Comparison of ENCODE assay signal across 8 cellular contexts in the genomic region with DNA sequence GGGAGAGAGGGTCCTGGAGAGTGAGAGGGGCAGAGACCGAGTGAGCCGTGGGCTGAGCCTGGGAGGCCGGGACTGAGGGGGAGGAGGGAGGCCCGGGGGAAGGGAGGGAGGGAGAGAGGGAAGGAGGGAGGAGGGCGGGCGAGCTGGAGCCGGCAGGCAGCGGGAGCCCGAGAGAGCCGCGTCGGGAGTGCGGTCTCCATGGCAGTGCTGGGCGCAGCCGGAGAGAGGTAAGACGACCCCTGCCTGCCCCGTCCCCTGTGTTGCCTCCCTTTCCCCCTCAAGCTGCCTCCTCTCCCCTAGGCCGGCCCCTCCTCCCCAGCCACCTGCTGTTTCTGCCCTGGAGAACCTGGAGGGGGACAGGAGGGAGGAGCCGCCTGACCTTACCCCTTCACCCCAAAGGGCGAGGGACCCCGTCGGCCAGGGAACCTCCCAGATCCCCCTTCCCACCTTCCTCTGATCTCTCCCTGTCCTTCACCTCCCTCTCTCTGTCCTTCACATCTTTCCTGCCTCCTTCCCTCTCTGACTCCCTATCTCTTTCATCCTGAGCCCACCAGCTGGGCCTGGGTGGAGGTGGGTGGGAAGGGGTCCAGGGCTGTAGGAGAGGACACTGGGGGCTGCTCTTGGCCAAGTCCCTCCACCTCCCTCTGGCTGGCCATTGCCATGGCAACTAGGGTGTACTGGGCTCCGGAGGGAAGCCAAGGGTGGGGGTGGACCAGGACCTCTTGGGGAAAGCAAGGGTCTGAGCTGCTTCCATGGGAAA. TPM values are rescaled to one million over a fixed set of nuclear protein-coding genes. Genes with fewer than 3 reads are reported as not detected.
DNase-seq lines count a peak whose midpoint lies in the region; ATAC-seq and TF ChIP-seq lines count a peak whose summit lies in the region.

A gene with protein sequence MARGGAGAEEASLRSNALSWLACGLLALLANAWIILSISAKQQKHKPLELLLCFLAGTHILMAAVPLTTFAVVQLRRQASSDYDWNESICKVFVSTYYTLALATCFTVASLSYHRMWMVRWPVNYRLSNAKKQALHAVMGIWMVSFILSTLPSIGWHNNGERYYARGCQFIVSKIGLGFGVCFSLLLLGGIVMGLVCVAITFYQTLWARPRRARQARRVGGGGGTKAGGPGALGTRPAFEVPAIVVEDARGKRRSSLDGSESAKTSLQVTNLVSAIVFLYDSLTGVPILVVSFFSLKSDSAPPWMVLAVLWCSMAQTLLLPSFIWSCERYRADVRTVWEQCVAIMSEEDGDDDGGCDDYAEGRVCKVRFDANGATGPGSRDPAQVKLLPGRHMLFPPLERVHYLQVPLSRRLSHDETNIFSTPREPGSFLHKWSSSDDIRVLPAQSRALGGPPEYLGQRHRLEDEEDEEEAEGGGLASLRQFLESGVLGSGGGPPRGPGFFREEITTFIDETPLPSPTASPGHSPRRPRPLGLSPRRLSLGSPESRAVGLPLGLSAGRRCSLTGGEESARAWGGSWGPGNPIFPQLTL (plus strand): TSS at position 148 of the 760 bp plus-strand sequence. CDS start 2,078 bp downstream, outside the sequence.

- H3K4me3 ChIP-seq in GM23338 (peak within 1 kb of the TSS; percentile 76), SJCRH30 (peak within 1 kb of the TSS; percentile 44), mononuclear cell (ENCODE audit: low read length) (peak within 1 kb of the TSS; percentile 26), upper lobe of right lung (peak within 1 kb of the TSS; percentile 51)

- H3K9me3 ChIP-seq in SJCRH30 (replicated peaks) (no peaks in the 10 kb centered on the region), mononuclear cell (ENCODE audit: low read depth, low read length) (no peaks in the 10 kb centered on the region), upper lobe of right lung (no peaks in the 10 kb centered on the region)

- H3K9me2 ChIP-seq in GM23338 (ENCODE audit: insufficient read depth), result no peaks in the 10 kb centered on the region

- peak; percentile 52 for ATAC-seq in GM23338
- ATAC-seq in upper lobe of right lung, result peak; percentile 56
- ATAC-seq in GM18511 (IDR thresholded peaks at IDR 0.05; ENCODE audit: unreplicated experiment), result no peak

- H3K79me2 ChIP-seq in GM23338 (replicated peaks; ENCODE audit: insufficient read depth), result no peaks in the 10 kb centered on the region

- peak within 1 kb of the TSS; percentile 77 for H3K27ac Mint-ChIP-seq in GM23338

- H3K27me3 ChIP-seq in GM23338 (ENCODE audit: insufficient read depth), result peaks cover 56% of the 10 kb centered on the region
- H3K27me3 ChIP-seq in SJCRH30, result peaks cover 14% of the 10 kb centered on the region
- H3K27me3 ChIP-seq in mononuclear cell (ENCODE audit: insufficient read depth, low read length), result peaks cover 15% of the 10 kb centered on the region
- H3K27me3 ChIP-seq in upper lobe of right lung, result no peaks in the 10 kb centered on the region

- H3K4me1 Mint-ChIP-seq in GM23338, result peaks cover 73% of the 10 kb centered on the region

- peak within 1 kb of the TSS; percentile 94 for H3K4me2 ChIP-seq in GM23338

- intact Hi-C loops in upper lobe of right lung (cut with DNase I), result loop anchor here (10.0 kb wide), 1 partner anchor 87 kb away; no protein-coding TSS in a partner anchor

- peaks cover 17% of the 10 kb centered on the region for H3F3A ChIP-seq in GM23338 (replicated peaks; ENCODE audit: low read depth)

- H2AFZ ChIP-seq in GM23338, result peak within 1 kb of the TSS; percentile 76; the same call in 1 of the 2 replicates

- no peaks in the 10 kb centered on the region for H4K20me1 ChIP-seq in GM23338 (replicated peaks; ENCODE audit: insufficient read depth)

- TF ChIP-seq CTCF in GM23338 (conservative IDR thresholded peaks at IDR 0.05; ENCODE audit: low read depth in 2 of 2) (no peak), upper lobe of right lung (IDR thresholded peaks at IDR 0.05) (no peak)

- H3K36me3 ChIP-seq in GM23338 (ENCODE audit: insufficient read depth) (no peaks in the 10 kb centered on the region), SJCRH30 (no peaks in the 10 kb centered on the region), upper lobe of right lung (no peaks in the 10 kb centered on the region)

- H3K36me3 Mint-ChIP-seq in GM23338 (ENCODE audit: low read depth), result peaks cover 7% of the 10 kb centered on the region; the same call in 2 of the 3 replicates

- H3K27ac ChIP-seq in GM23338 (ENCODE audit: low read depth) (no peak within 1 kb of the TSS), SJCRH30 (no peak within 1 kb of the TSS), upper lobe of right lung (peak within 1 kb of the TSS; percentile 55)

- peaks cover 32% of the 10 kb centered on the region for H3K27me3 Mint-ChIP-seq in GM23338 (ENCODE audit: insufficient read depth, low read depth, poor library complexity)

- peaks cover 53% of the 10 kb centered on the region for H3K4me1 ChIP-seq in GM23338 (ENCODE audit: insufficient read depth)
- H3K4me1 ChIP-seq in SJCRH30, result peaks cover 13% of the 10 kb centered on the region
- peaks cover 20% of the 10 kb centered on the region for H3K4me1 ChIP-seq in mononuclear cell (ENCODE audit: insufficient read depth, low read length)
- H3K4me1 ChIP-seq in upper lobe of right lung, result peaks cover 6% of the 10 kb centered on the region

- DNase-seq in AG08395 (ENCODE audit: low spot score) (peak; percentile 61), GM23338 (ENCODE audit: low spot score) (peak; percentile 93), SJCRH30 (peak; percentile 60 to 66), epidermal melanocyte (ENCODE audit: insufficient read length, low spot score) (peak; percentile 41), upper lobe of right lung (no peak)
- no peak for DNase-seq in stimulated activated naive CD4-positive, alpha-beta T cell treated with Interleukin-2 at 50 U/mL for 16 hours (lab: John Stamatoyannopoulos, UW)

- H3K9me3 Mint-ChIP-seq in GM23338, result no peaks in the 10 kb centered on the region

- peak within 1 kb of the TSS; percentile 81 for H3K4me3 Mint-ChIP-seq in GM23338

TF ChIP-seq in GM23338, 12 proteins besides CTCF, POLR2A, EP300 and RAD21:
- no peak for TF ChIP-seq ETS1 (IDR thresholded peaks at IDR 0.05)
- no peak for TF ChIP-seq NANOG (IDR thresholded peaks at IDR 0.05; ENCODE audit: borderline replicate concordance)
- TF ChIP-seq CREB1 (CRISPR knock-in tag; IDR thresholded peaks at IDR 0.05; ENCODE audit: low read depth), result no peak
- TF ChIP-seq POLR2AphosphoS5 (IDR thresholded peaks at IDR 0.05; ENCODE audit: low read depth), result no peak
- no peak for TF ChIP-seq JUNB (IDR thresholded peaks at IDR 0.05; ENCODE audit: unreplicated experiment)
- TF ChIP-seq EZH2 (IDR thresholded peaks at IDR 0.05; ENCODE audit: low read depth, unreplicated experiment), result no peak
TF ChIP-seq in GM23338: peak in this region for 0.

RNA-seq across cellular contexts. Expression of the gene that starts here (rescaled TPM):
- total RNA-seq in GM23338 (2014; rRNA removed; shearing (Covaris generic)), result 3.0 and 5.0 TPM in 2 replicates
- polyA plus RNA-seq in GM23338 (2016; fragmentation: Nextera tagmentation; extraction: Ambion mirVana), result 4.7 and 5.0 TPM in 2 replicates
- 2.2 and 3.5 TPM in 2 replicates for total RNA-seq in SJCRH30 (2014; rRNA removed; shearing (Covaris generic))
- 4.2 TPM for total RNA-seq in mononuclear cell
- total RNA-seq in upper lobe of right lung, result 17.1 TPM

Comparison
In these comparisons a context has a peak if more than half of its experiments do, and no peak if none do; other contexts are left out.
1. DNase-seq: peak in AG08395 (single experiment), GM23338 (single experiment), SJCRH30 (2 of 2) and epidermal melanocyte (single experiment); none in upper lobe of right lung (single experiment) and stimulated activated naive CD4-positive, alpha-beta T cell treated with Interleukin-2 at 50 U/mL for 16 hours (single experiment).
2. H3K4me3 ChIP-seq: peak in every context shown above with its lines; median percentile 76 in GM23338; 51 in upper lobe of right lung; 44 in SJCRH30; 26 in mononuclear cell.